ENCODE assay signal across 8 cellular contexts in genomic region chr7:42493436-42494198, GRCh38.
A peak's percentile ranks its signal among the peaks of the same experiment; 100 is the strongest.
DNase-seq lines count a peak whose midpoint lies in the region; ATAC-seq and TF ChIP-seq lines count a peak whose summit lies in the region.

No MANE protein-coding gene starts in this region.

- H3K4me2 ChIP-seq in IMR-90 (ENCODE audit: low read depth, low read length): peak overlapping the region; percentile 73

- H3K4me3 ChIP-seq in AG04450 (ENCODE audit: low read depth, low read length): peak overlapping the region; percentile 53
- H3K4me3 ChIP-seq in IMR-90 (ENCODE audit: insufficient read depth, low read depth, low read length): peak overlapping the region; percentile 9; the same call in 1 of the 2 replicates
- peak overlapping the region in 1 of 3 donors; percentile 44 for H3K4me3 ChIP-seq in liver (ENCODE audit: low read depth in 1 of 3, low read length in 3 of 3)

- TF ChIP-seq RAD21 in IMR-90 (IDR thresholded peaks at IDR 0.05; ENCODE audit: low read length) (no peak), liver (IDR thresholded peaks at IDR 0.05) (peak in 1 of 2 donors; percentile 34)

- no peak overlapping the region for H3K4me3 Mint-ChIP-seq in natural killer cell

- H3K27me3 ChIP-seq in AG04450 (ENCODE audit: control insufficient read depth, insufficient read depth, low read length): no peaks in the 10 kb centered on the region
- H3K27me3 ChIP-seq in IMR-90 (ENCODE audit: control insufficient read depth, insufficient read depth, low read length): peaks cover 6% of the 10 kb centered on the region
- peaks cover 0 to 6% (median 2%) of the 10 kb centered on the region in 4 donors for H3K27me3 ChIP-seq in liver (ENCODE audit: control insufficient read depth in 4 of 4, insufficient read depth in 4 of 4, low read length in 3 of 4)

- ATAC-seq in IMR-90 (ENCODE audit: low read depth): peak; percentile 100
- no peak for ATAC-seq in HG03159 (IDR thresholded peaks at IDR 0.05; ENCODE audit: unreplicated experiment)
- no peak for ATAC-seq in natural killer cell
- ATAC-seq in HG02623 (IDR thresholded peaks at IDR 0.05; ENCODE audit: unreplicated experiment): no peak

- 0% methylated on average over 3 of the region's 29 CpGs; no CpG with 5 or more reads in 1 of the 2 experiments for WGBS in IMR-90 (ENCODE audit: extremely low coverage in 2 of 2, insufficient read length in 1 of 2), 2 experiments
- 3% methylated on average over 29 of the region's 29 CpGs for WGBS in liver

- H3K9me3 Mint-ChIP-seq in natural killer cell: no peaks in the 10 kb centered on the region

- DNase-seq in AG04450 (ENCODE audit: low read depth, low spot score) (peak; percentile 55), IMR-90 (peak; percentile 76), ecto neural progenitor cell (ENCODE audit: low spot score) (peak; percentile 79), stromal cell of bone marrow (ENCODE audit: low read depth) (peak; percentile 92), natural killer cell (no peak)

- no TSS peak for BruUV-seq in IMR-90 (replicated peaks; lab: Mats Ljungman, UMichigan)

- H2AK5ac ChIP-seq in IMR-90 (ENCODE audit: low read depth, low read length): no peak overlapping the region

- H3K27me3 Mint-ChIP-seq in natural killer cell (ENCODE audit: low read depth in 2 of 2): peaks cover 15 to 27% of the 10 kb centered on the region in 2 donors

- no peaks in the 10 kb centered on the region for H3K9me1 ChIP-seq in IMR-90 (ENCODE audit: insufficient read depth, low read length)

- H2BK5ac ChIP-seq in IMR-90 (ENCODE audit: low read depth, low read length, poor library complexity, severe bottlenecking): no peak overlapping the region

- no peak overlapping the region; the same call in 1 of the 2 replicates for H2BK120ac ChIP-seq in IMR-90 (ENCODE audit: low read depth, low read length)

- no peak overlapping the region for H3K27ac Mint-ChIP-seq in natural killer cell

- no peak overlapping the region for H3K18ac ChIP-seq in IMR-90 (ENCODE audit: low read depth, low read length)

- H2AK9ac ChIP-seq in IMR-90 (replicated peaks; ENCODE audit: low read depth, low read length, poor library complexity): peak overlapping the region; percentile 66

- H3K4ac ChIP-seq in IMR-90 (ENCODE audit: low read depth, low read length): peak overlapping the region; percentile 17; the same call in 1 of the 2 replicates

- no peak overlapping the region for H3K56ac ChIP-seq in IMR-90 (ENCODE audit: extremely low read depth, insufficient read depth, low read length)

- H3K4me1 Mint-ChIP-seq in natural killer cell: no peaks in the 10 kb centered on the region

- no peak for TF ChIP-seq POLR2A in IMR-90 (IDR thresholded peaks at IDR 0.05; ENCODE audit: low read depth, low read length)

- TF ChIP-seq CTCF in AG04450 (IDR thresholded peaks at IDR 0.05; ENCODE audit: low read depth, low read length) (no peak), IMR-90 (conservative IDR thresholded peaks at IDR 0.05; ENCODE audit: low read depth, low read length) (no peak), liver (IDR thresholded peaks at IDR 0.05; ENCODE audit: low read depth, low read length, missing input control) (no peak), natural killer cell (IDR thresholded peaks at IDR 0.05) (no peak)

- H2BK20ac ChIP-seq in IMR-90 (ENCODE audit: low read depth, low read length): no peak overlapping the region

- H3K36me3 ChIP-seq in IMR-90 (ENCODE audit: control insufficient read depth, insufficient read depth, low read length) (no peaks in the 10 kb centered on the region), liver (ENCODE audit: control insufficient read depth in 4 of 4, insufficient read depth in 3 of 4, low read depth in 1 of 4, low read length in 3 of 4) (no peaks in the 10 kb centered on the region)

- no peak overlapping the region for H3K14ac ChIP-seq in IMR-90 (replicated peaks; ENCODE audit: low read depth, low read length)

- H2AFZ ChIP-seq in IMR-90 (replicated peaks; ENCODE audit: low read length, poor library complexity): peak overlapping the region; percentile 84

- CTCF ChIA-PET in AG04450 (lab: Charles Lee) (interaction anchor here (1.1 to 1.8 kb wide), 3 partner anchors 514 to 553 kb away, joined by 3 to 5 read pairs (median 5); no protein-coding TSS in a partner anchor), IMR-90 (lab: Yijun Ruan, JAX) (interaction anchor here (1.2 kb wide), 1 partner anchor 9 kb away, joined by 3 read pairs; no protein-coding TSS in a partner anchor)

- in situ Hi-C loops in IMR-90 (cut with MboI; ENCODE audit: low sequenced_read_pairs): no loop called here

- no peak overlapping the region for H4K91ac ChIP-seq in IMR-90 (ENCODE audit: insufficient read depth, low read depth, low read length)

- no peaks in the 10 kb centered on the region for H3K79me1 ChIP-seq in IMR-90 (ENCODE audit: low read depth in 1 of 2, low read length in 2 of 2)

- H4K8ac ChIP-seq in IMR-90 (ENCODE audit: low read depth in 2 of 2, low read length in 2 of 2): no peak overlapping the region

- H4K20me1 ChIP-seq in IMR-90 (ENCODE audit: insufficient read depth, low read length): no peaks in the 10 kb centered on the region

- H4K5ac ChIP-seq in IMR-90 (ENCODE audit: low read depth, low read length): no peak overlapping the region

- H3K36me3 Mint-ChIP-seq in natural killer cell: no peaks in the 10 kb centered on the region

- intact Hi-C loops in IMR-90 (cut with micrococcal nuclease): loop anchor here (5.0 kb wide), 1 partner anchor 516 kb away; no protein-coding TSS in a partner anchor
- intact Hi-C loops in natural killer cell (cut with micrococcal nuclease): no loop called here

- dilution Hi-C loops in IMR-90 (cut with HindIII; ENCODE audit: low sequenced_read_pairs, unreplicated experiment): no loop called here

- 0 out of 2 replicates have a peak overlapping the region, but pooled peaks have one; percentile 11 for H3K23ac ChIP-seq in IMR-90 (ENCODE audit: low read depth, low read length)

- H3K9me3 ChIP-seq in AG04450 (ENCODE audit: control insufficient read depth, insufficient read depth, low read length) (no peaks in the 10 kb centered on the region), IMR-90 (ENCODE audit: control insufficient read depth, insufficient read depth, low read length) (no peaks in the 10 kb centered on the region), liver (ENCODE audit: control insufficient read depth in 4 of 4, low read length in 3 of 4) (no peaks in the 10 kb centered on the region)

- no peak overlapping the region for H2BK15ac ChIP-seq in IMR-90 (ENCODE audit: low read depth, low read length)

- POLR2A ChIA-PET in AG04450 (lab: Yijun Ruan, JAX): no interaction called here
- POLR2A ChIA-PET in IMR-90 (lab: Charles Lee; ENCODE audit: unreplicated experiment): no interaction called here

- H3K4me1 ChIP-seq in IMR-90 (ENCODE audit: control insufficient read depth, insufficient read depth, low read length) (peaks cover 3% of the 10 kb centered on the region; the same call in 1 of the 2 replicates), liver (ENCODE audit: control insufficient read depth in 4 of 4, insufficient read depth in 4 of 4, low read length in 3 of 4) (no peaks in the 10 kb centered on the region)

- peak overlapping the region; percentile 47 for H3K27ac ChIP-seq in AG04450 (ENCODE audit: low read depth, low read length)
- H3K27ac ChIP-seq in IMR-90 (ENCODE audit: insufficient read depth, low read length): no peak overlapping the region
- no peak overlapping the region for H3K27ac ChIP-seq in liver (ENCODE audit: low read depth in 1 of 2, low read length in 2 of 2)

- no peak overlapping the region for H3K9ac ChIP-seq in IMR-90 (ENCODE audit: low read depth, low read length)
- no peak overlapping the region for H3K9ac ChIP-seq in liver (ENCODE audit: low read depth in 1 of 2, low read length in 2 of 2)

TF ChIP-seq in IMR-90, 13 proteins besides CTCF, POLR2A, EP300 and RAD21:
- TF ChIP-seq MAZ (IDR thresholded peaks at IDR 0.05; ENCODE audit: borderline replicate concordance, low read depth, low read length) (peak; percentile 24; the same call in 1 of the 2 replicates), SMC3 (IDR thresholded peaks at IDR 0.05; ENCODE audit: low read depth, low read length) (no peak)

TF ChIP-seq in liver, 16 proteins besides CTCF, POLR2A, EP300 and RAD21:
- TF ChIP-seq EGR1 (IDR thresholded peaks at IDR 0.05; ENCODE audit: low read depth in 2 of 2) (peak; percentile 53 to 80), ATF3 (IDR thresholded peaks at IDR 0.05) (no peak)
